Comparison of ENCODE assay signal across 1 cellular context in genomic region chr14:60204104-60204842, GRCh38.
TF ChIP-seq lines count a peak whose summit lies in the region.

No MANE protein-coding gene starts in this region.

TF ChIP-seq in GM12878, 131 proteins besides CTCF, POLR2A, EP300 and RAD21 (continued from another document and continues in another):
- no peak for TF ChIP-seq HDGF (IDR thresholded peaks at IDR 0.05)
- TF ChIP-seq IKZF2 (IDR thresholded peaks at IDR 0.05), result peak in 1 of 2 experiments; percentile 48; a peak in 1 of 4 replicates
- TF ChIP-seq SUPT20H (IDR thresholded peaks at IDR 0.05; ENCODE audit: borderline replicate concordance, control insufficient read depth, low read depth, low read length), result no peak
- peak; percentile 69 for TF ChIP-seq EED (IDR thresholded peaks at IDR 0.05; ENCODE audit: low read depth)
- peak; percentile 9; the same call in 1 of the 2 replicates for TF ChIP-seq PKNOX1 (IDR thresholded peaks at IDR 0.05)
- TF ChIP-seq RFX5 (IDR thresholded peaks at IDR 0.05; ENCODE audit: low read depth, low read length), result no peak
- TF ChIP-seq, protein P1, sequence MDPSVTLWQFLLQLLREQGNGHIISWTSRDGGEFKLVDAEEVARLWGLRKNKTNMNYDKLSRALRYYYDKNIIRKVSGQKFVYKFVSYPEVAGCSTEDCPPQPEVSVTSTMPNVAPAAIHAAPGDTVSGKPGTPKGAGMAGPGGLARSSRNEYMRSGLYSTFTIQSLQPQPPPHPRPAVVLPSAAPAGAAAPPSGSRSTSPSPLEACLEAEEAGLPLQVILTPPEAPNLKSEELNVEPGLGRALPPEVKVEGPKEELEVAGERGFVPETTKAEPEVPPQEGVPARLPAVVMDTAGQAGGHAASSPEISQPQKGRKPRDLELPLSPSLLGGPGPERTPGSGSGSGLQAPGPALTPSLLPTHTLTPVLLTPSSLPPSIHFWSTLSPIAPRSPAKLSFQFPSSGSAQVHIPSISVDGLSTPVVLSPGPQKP (IDR thresholded peaks at IDR 0.05; ENCODE audit: low read depth, low read length), result no peak
- peak; percentile 87 for TF ChIP-seq BCL11A (IDR thresholded peaks at IDR 0.05; ENCODE audit: low read depth, low read length)
- no peak for TF ChIP-seq SREBF1 (IDR thresholded peaks at IDR 0.05; ENCODE audit: low read length)
- peak; percentile 91 for TF ChIP-seq SPI1 (IDR thresholded peaks at IDR 0.05; ENCODE audit: borderline replicate concordance, insufficient read depth, low read depth, low read length)
- TF ChIP-seq TAF1 (IDR thresholded peaks at IDR 0.05; ENCODE audit: borderline replicate concordance, low read depth, low read length), result peak; percentile 72; the same call in 1 of the 2 replicates
- no peak for TF ChIP-seq IRF3 (IDR thresholded peaks at IDR 0.05)
- TF ChIP-seq, protein P2, sequence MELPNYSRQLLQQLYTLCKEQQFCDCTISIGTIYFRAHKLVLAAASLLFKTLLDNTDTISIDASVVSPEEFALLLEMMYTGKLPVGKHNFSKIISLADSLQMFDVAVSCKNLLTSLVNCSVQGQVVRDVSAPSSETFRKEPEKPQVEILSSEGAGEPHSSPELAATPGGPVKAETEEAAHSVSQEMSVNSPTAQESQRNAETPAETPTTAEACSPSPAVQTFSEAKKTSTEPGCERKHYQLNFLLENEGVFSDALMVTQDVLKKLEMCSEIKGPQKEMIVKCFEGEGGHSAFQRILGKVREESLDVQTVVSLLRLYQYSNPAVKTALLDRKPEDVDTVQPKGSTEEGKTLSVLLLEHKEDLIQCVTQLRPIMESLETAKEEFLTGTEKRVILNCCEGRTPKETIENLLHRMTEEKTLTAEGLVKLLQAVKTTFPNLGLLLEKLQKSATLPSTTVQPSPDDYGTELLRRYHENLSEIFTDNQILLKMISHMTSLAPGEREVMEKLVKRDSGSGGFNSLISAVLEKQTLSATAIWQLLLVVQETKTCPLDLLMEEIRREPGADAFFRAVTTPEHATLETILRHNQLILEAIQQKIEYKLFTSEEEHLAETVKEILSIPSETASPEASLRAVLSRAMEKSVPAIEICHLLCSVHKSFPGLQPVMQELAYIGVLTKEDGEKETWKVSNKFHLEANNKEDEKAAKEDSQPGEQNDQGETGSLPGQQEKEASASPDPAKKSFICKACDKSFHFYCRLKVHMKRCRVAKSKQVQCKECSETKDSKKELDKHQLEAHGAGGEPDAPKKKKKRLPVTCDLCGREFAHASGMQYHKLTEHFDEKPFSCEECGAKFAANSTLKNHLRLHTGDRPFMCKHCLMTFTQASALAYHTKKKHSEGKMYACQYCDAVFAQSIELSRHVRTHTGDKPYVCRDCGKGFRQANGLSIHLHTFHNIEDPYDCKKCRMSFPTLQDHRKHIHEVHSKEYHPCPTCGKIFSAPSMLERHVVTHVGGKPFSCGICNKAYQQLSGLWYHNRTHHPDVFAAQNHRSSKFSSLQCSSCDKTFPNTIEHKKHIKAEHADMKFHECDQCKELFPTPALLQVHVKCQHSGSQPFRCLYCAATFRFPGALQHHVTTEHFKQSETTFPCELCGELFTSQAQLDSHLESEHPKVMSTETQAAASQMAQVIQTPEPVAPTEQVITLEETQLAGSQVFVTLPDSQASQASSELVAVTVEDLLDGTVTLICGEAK (IDR thresholded peaks at IDR 0.05; ENCODE audit: borderline replicate concordance), result no peak
- TF ChIP-seq, protein P3, sequence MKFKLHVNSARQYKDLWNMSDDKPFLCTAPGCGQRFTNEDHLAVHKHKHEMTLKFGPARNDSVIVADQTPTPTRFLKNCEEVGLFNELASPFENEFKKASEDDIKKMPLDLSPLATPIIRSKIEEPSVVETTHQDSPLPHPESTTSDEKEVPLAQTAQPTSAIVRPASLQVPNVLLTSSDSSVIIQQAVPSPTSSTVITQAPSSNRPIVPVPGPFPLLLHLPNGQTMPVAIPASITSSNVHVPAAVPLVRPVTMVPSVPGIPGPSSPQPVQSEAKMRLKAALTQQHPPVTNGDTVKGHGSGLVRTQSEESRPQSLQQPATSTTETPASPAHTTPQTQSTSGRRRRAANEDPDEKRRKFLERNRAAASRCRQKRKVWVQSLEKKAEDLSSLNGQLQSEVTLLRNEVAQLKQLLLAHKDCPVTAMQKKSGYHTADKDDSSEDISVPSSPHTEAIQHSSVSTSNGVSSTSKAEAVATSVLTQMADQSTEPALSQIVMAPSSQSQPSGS (IDR thresholded peaks at IDR 0.05; ENCODE audit: low read length), result peak; percentile 80
- no peak for TF ChIP-seq ZZZ3 (IDR thresholded peaks at IDR 0.05; ENCODE audit: control insufficient read depth, insufficient read length, low read depth)
- no peak for TF ChIP-seq RELB (IDR thresholded peaks at IDR 0.05; ENCODE audit: low read depth)
- TF ChIP-seq, protein P4, sequence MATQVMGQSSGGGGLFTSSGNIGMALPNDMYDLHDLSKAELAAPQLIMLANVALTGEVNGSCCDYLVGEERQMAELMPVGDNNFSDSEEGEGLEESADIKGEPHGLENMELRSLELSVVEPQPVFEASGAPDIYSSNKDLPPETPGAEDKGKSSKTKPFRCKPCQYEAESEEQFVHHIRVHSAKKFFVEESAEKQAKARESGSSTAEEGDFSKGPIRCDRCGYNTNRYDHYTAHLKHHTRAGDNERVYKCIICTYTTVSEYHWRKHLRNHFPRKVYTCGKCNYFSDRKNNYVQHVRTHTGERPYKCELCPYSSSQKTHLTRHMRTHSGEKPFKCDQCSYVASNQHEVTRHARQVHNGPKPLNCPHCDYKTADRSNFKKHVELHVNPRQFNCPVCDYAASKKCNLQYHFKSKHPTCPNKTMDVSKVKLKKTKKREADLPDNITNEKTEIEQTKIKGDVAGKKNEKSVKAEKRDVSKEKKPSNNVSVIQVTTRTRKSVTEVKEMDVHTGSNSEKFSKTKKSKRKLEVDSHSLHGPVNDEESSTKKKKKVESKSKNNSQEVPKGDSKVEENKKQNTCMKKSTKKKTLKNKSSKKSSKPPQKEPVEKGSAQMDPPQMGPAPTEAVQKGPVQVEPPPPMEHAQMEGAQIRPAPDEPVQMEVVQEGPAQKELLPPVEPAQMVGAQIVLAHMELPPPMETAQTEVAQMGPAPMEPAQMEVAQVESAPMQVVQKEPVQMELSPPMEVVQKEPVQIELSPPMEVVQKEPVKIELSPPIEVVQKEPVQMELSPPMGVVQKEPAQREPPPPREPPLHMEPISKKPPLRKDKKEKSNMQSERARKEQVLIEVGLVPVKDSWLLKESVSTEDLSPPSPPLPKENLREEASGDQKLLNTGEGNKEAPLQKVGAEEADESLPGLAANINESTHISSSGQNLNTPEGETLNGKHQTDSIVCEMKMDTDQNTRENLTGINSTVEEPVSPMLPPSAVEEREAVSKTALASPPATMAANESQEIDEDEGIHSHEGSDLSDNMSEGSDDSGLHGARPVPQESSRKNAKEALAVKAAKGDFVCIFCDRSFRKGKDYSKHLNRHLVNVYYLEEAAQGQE (IDR thresholded peaks at IDR 0.05; ENCODE audit: low read depth, low read length), result no peak
- TF ChIP-seq CBFB (IDR thresholded peaks at IDR 0.05; ENCODE audit: low read depth), result peak; percentile 53; the same call in 1 of the 2 replicates
- TF ChIP-seq TCF3 (IDR thresholded peaks at IDR 0.05; ENCODE audit: borderline replicate concordance, insufficient read depth, low read depth, low read length), result peak; percentile 98
- peak; percentile 64; the same call in 1 of the 2 replicates for TF ChIP-seq TBL1XR1 (IDR thresholded peaks at IDR 0.05; ENCODE audit: low read depth, low read length)
- TF ChIP-seq SIX5 (IDR thresholded peaks at IDR 0.05; ENCODE audit: low read depth, low read length, severe bottlenecking), result no peak
- TF ChIP-seq, protein P5, sequence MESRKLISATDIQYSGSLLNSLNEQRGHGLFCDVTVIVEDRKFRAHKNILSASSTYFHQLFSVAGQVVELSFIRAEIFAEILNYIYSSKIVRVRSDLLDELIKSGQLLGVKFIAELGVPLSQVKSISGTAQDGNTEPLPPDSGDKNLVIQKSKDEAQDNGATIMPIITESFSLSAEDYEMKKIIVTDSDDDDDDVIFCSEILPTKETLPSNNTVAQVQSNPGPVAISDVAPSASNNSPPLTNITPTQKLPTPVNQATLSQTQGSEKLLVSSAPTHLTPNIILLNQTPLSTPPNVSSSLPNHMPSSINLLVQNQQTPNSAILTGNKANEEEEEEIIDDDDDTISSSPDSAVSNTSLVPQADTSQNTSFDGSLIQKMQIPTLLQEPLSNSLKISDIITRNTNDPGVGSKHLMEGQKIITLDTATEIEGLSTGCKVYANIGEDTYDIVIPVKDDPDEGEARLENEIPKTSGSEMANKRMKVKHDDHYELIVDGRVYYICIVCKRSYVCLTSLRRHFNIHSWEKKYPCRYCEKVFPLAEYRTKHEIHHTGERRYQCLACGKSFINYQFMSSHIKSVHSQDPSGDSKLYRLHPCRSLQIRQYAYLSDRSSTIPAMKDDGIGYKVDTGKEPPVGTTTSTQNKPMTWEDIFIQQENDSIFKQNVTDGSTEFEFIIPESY (IDR thresholded peaks at IDR 0.05), result no peak
- peak; percentile 25; the same call in 1 of the 2 replicates for TF ChIP-seq SMC3 (IDR thresholded peaks at IDR 0.05; ENCODE audit: borderline replicate concordance, low read length)
- 0 out of 2 replicates have a peak, but pooled peaks have one; percentile 25 for TF ChIP-seq SIN3A (IDR thresholded peaks at IDR 0.05; ENCODE audit: low read depth, low read length)
- TF ChIP-seq, protein P6, sequence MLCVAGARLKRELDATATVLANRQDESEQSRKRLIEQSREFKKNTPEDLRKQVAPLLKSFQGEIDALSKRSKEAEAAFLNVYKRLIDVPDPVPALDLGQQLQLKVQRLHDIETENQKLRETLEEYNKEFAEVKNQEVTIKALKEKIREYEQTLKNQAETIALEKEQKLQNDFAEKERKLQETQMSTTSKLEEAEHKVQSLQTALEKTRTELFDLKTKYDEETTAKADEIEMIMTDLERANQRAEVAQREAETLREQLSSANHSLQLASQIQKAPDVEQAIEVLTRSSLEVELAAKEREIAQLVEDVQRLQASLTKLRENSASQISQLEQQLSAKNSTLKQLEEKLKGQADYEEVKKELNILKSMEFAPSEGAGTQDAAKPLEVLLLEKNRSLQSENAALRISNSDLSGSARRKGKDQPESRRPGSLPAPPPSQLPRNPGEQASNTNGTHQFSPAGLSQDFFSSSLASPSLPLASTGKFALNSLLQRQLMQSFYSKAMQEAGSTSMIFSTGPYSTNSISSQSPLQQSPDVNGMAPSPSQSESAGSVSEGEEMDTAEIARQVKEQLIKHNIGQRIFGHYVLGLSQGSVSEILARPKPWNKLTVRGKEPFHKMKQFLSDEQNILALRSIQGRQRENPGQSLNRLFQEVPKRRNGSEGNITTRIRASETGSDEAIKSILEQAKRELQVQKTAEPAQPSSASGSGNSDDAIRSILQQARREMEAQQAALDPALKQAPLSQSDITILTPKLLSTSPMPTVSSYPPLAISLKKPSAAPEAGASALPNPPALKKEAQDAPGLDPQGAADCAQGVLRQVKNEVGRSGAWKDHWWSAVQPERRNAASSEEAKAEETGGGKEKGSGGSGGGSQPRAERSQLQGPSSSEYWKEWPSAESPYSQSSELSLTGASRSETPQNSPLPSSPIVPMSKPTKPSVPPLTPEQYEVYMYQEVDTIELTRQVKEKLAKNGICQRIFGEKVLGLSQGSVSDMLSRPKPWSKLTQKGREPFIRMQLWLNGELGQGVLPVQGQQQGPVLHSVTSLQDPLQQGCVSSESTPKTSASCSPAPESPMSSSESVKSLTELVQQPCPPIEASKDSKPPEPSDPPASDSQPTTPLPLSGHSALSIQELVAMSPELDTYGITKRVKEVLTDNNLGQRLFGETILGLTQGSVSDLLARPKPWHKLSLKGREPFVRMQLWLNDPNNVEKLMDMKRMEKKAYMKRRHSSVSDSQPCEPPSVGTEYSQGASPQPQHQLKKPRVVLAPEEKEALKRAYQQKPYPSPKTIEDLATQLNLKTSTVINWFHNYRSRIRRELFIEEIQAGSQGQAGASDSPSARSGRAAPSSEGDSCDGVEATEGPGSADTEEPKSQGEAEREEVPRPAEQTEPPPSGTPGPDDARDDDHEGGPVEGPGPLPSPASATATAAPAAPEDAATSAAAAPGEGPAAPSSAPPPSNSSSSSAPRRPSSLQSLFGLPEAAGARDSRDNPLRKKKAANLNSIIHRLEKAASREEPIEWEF (IDR thresholded peaks at IDR 0.05; ENCODE audit: insufficient replicate concordance, low read depth, low read length), result peak; percentile 98
- no peak for TF ChIP-seq ASH2L (IDR thresholded peaks at IDR 0.05; ENCODE audit: borderline replicate concordance, low read depth)
- TF ChIP-seq E2F4 (IDR thresholded peaks at IDR 0.05; ENCODE audit: low read depth, low read length), result no peak
- TF ChIP-seq SREBF2 (IDR thresholded peaks at IDR 0.05; ENCODE audit: low read length), result no peak
- no peak for TF ChIP-seq FOS (IDR thresholded peaks at IDR 0.05; ENCODE audit: borderline replicate concordance, extremely low read depth, insufficient read length)
- no peak for TF ChIP-seq FOXK2 (IDR thresholded peaks at IDR 0.05)
